Comparison of ENCODE assay signal across 8 cellular contexts in genomic region chrX:150984164-150984824, GRCh38. TPM values are rescaled to one million over a fixed set of nuclear protein-coding genes. Genes with fewer than 3 reads are reported as not detected.
DNase-seq lines count a peak whose midpoint lies in the region; ATAC-seq and TF ChIP-seq lines count a peak whose summit lies in the region.

No MANE protein-coding gene starts in this region.

- peak; percentile 5 for DNase-seq in NCI-H2171 treated with DMSO at 0.1 percent for 48 hours (lab: John Stamatoyannopoulos, UW)
- DNase-seq in NCI-H2171 (lab: John Stamatoyannopoulos, UW) = no peak
- no peak for DNase-seq in fibroblast of pulmonary artery (ENCODE audit: low read depth)
- no peak for DNase-seq in psoas muscle
- DNase-seq in HuH-7.5 (ENCODE audit: low spot score) = no peak
- no peak for DNase-seq in lower leg skin (ENCODE audit: low spot score in 2 of 2)

- ATAC-seq in HG02610 (IDR thresholded peaks at IDR 0.05; ENCODE audit: unreplicated experiment) (peak; percentile 2), psoas muscle (no peak)

- H3K27ac ChIP-seq in VCaP (peak overlapping the region; percentile 78), psoas muscle (no peak overlapping the region)

- TF ChIP-seq CTCF in VCaP (conservative IDR thresholded peaks at IDR 0.05) (no peak), fibroblast of pulmonary artery (IDR thresholded peaks at IDR 0.05; ENCODE audit: low read length, missing control alignments) (no peak), psoas muscle (IDR thresholded peaks at IDR 0.05) (no peak), lower leg skin (IDR thresholded peaks at IDR 0.05) (no peak)

- WGBS in psoas muscle, 3 donors = 0 to 31% (median 1%) methylated on average over 13 to 70 of the region's 94 CpGs
- 0 to 43% methylated on average over 13 to 68 of the region's 94 CpGs for WGBS in lower leg skin, 2 donors

- intact Hi-C loops in psoas muscle (cut with DNase I) (loop anchor here (5.0 to 10.0 kb wide), 2 partner anchors 79 to 212 kb away; no protein-coding TSS in a partner anchor), lower leg skin (cut with DNase I; ENCODE audit: low total_unique reads) (no loop called here)

- TF ChIP-seq POLR2A in lower leg skin (IDR thresholded peaks at IDR 0.05) = no peak

- H3K4me3 ChIP-seq in fibroblast of pulmonary artery (replicated peaks; ENCODE audit: low read depth, low read length) = peak overlapping the region; percentile 52
- H3K4me3 ChIP-seq in psoas muscle = peak overlapping the region; percentile 65
- no peak overlapping the region for H3K4me3 ChIP-seq in lower leg skin (ENCODE audit: low read depth, poor library complexity, severe bottlenecking)

- no peaks in the 10 kb centered on the region for H3K4me1 ChIP-seq in psoas muscle

- H3K36me3 ChIP-seq in psoas muscle (ENCODE audit: insufficient read depth in 1 of 2, low read depth in 1 of 2) = peaks cover 0 to 14% of the 10 kb centered on the region in 2 donors

- H3K9me3 ChIP-seq in psoas muscle = no peaks in the 10 kb centered on the region

- peaks cover 0 to 7% (median 0%) of the 10 kb centered on the region in 3 donors for H3K27me3 ChIP-seq in psoas muscle (ENCODE audit: insufficient read depth in 3 of 3, low read length in 2 of 3)

RNA-seq across cellular contexts. Expression of gene HMGB3, which starts 1.2 kb away (rescaled TPM):
- total RNA-seq in psoas muscle (10 to 100 TPM; 14.1 to 89.2 (median 27.1) TPM), lower leg skin (10 to 100 TPM in 3 of 4 donors, 1 to 10 TPM in 1; 6.3 to 23.3 (median 13.9) TPM)
- polyA plus RNA-seq in psoas muscle = 100 to 1,000 TPM in 1 of 3 donors, 10 to 100 TPM in 2; 22.6 to 108 (median 44.1) TPM
